Comparison of ENCODE assay signal across 8 cellular contexts in genomic region chr2:85886585-85886984, GRCh38. TPM values are rescaled to one million over a fixed set of nuclear protein-coding genes. Genes with fewer than 3 reads are reported as not detected.
DNase-seq lines count a peak whose midpoint lies in the region; ATAC-seq lines count a peak whose summit lies in the region.

No MANE protein-coding gene starts in this region.

- peak overlapping the region; percentile 27 to 94 (median 82) for H3K4me3 Mint-ChIP-seq in CD4-positive, CD25-positive, alpha-beta regulatory T cell

- no peaks in the 10 kb centered on the region for H3K9me3 ChIP-seq in CD4-positive, CD25-positive, alpha-beta regulatory T cell (ENCODE audit: control insufficient read depth in 2 of 2, low read length in 2 of 2)
- H3K9me3 ChIP-seq in adipocyte (ENCODE audit: control insufficient read depth, low read length): no peaks in the 10 kb centered on the region

- H3K9ac ChIP-seq in adipocyte (ENCODE audit: low read length): peak overlapping the region; percentile 91

- H3K36me3 Mint-ChIP-seq in CD4-positive, CD25-positive, alpha-beta regulatory T cell: peaks cover 14% of the 10 kb centered on the region

- peak in 1 of 3 donors; percentile 27 for DNase-seq in CD4-positive, CD25-positive, alpha-beta regulatory T cell
- DNase-seq in RKO (ENCODE audit: low spot score) (peak; percentile 87), adipocyte (ENCODE audit: low read depth) (peak; percentile 90), iris pigment epithelial cell (ENCODE audit: low read depth) (peak; percentile 91), NCI-H1694 treated with DMSO at 0.1 percent for 48 hours (lab: John Stamatoyannopoulos, UW) (no peak)
- peak; percentile 55 for DNase-seq in stimulated activated CD4-positive, alpha-beta T cell treated with anti-CD3 and anti-CD28 coated beads, Interleukin-15, amount 100 ng/mL, for 48 hours (ENCODE audit: low read depth in 2 of 2)

- H3K36me3 ChIP-seq in CD4-positive, CD25-positive, alpha-beta regulatory T cell (ENCODE audit: control insufficient read depth, insufficient read depth, low read length): peaks cover 3% of the 10 kb centered on the region
- H3K36me3 ChIP-seq in adipocyte (ENCODE audit: control insufficient read depth, insufficient read depth, low read length, severe bottlenecking): no peaks in the 10 kb centered on the region

- no peak for ATAC-seq in CD4-positive, CD25-positive, alpha-beta regulatory T cell (ENCODE audit: low read depth in 2 of 2)
- ATAC-seq in GM21576 (IDR thresholded peaks at IDR 0.05; ENCODE audit: unreplicated experiment) (no peak), GM19023 (IDR thresholded peaks at IDR 0.05; ENCODE audit: unreplicated experiment) (no peak)

- peaks cover 0 to 8% (median 0%) of the 10 kb centered on the region in 7 donors for H3K9me3 Mint-ChIP-seq in CD4-positive, CD25-positive, alpha-beta regulatory T cell

- H3K4me1 Mint-ChIP-seq in CD4-positive, CD25-positive, alpha-beta regulatory T cell: peaks cover 21 to 63% (median 46%) of the 10 kb centered on the region in 4 donors

- peaks cover 37% of the 10 kb centered on the region for H3K4me1 ChIP-seq in CD4-positive, CD25-positive, alpha-beta regulatory T cell (ENCODE audit: control insufficient read depth, insufficient read depth, low read length, poor library complexity, severe bottlenecking)
- H3K4me1 ChIP-seq in adipocyte (ENCODE audit: control insufficient read depth, insufficient read depth, low read length): peaks cover 47% of the 10 kb centered on the region

- H3K27me3 Mint-ChIP-seq in CD4-positive, CD25-positive, alpha-beta regulatory T cell: peaks cover 5% of the 10 kb centered on the region

- H3K27ac ChIP-seq in CD4-positive, CD25-positive, alpha-beta regulatory T cell (ENCODE audit: insufficient read depth, low read length, poor library complexity, severe bottlenecking): no peak overlapping the region

- H3K27ac Mint-ChIP-seq in CD4-positive, CD25-positive, alpha-beta regulatory T cell: peak overlapping the region; percentile 52 to 96 (median 65)

- peak overlapping the region; percentile 80 for H3K4me3 ChIP-seq in CD4-positive, CD25-positive, alpha-beta regulatory T cell (ENCODE audit: low read depth, low read length)
- peak overlapping the region; percentile 88 for H3K4me3 ChIP-seq in adipocyte (ENCODE audit: low read length)

- no peaks in the 10 kb centered on the region for H3K27me3 ChIP-seq in CD4-positive, CD25-positive, alpha-beta regulatory T cell (ENCODE audit: control insufficient read depth, insufficient read depth, low read length)
- H3K27me3 ChIP-seq in adipocyte (replicated peaks; ENCODE audit: control insufficient read depth, insufficient read depth, low read length): no peaks in the 10 kb centered on the region

RNA-seq across cellular contexts. Expression of gene ST3GAL5, which starts 2.2 kb away (rescaled TPM):
- total RNA-seq in CD4-positive, CD25-positive, alpha-beta regulatory T cell: 25.8 TPM
- polyA plus RNA-seq in CD4-positive, CD25-positive, alpha-beta regulatory T cell: 10 to 100 TPM; 11.3 to 15.1 (median 13.5) TPM
